In the genomic region with DNA sequence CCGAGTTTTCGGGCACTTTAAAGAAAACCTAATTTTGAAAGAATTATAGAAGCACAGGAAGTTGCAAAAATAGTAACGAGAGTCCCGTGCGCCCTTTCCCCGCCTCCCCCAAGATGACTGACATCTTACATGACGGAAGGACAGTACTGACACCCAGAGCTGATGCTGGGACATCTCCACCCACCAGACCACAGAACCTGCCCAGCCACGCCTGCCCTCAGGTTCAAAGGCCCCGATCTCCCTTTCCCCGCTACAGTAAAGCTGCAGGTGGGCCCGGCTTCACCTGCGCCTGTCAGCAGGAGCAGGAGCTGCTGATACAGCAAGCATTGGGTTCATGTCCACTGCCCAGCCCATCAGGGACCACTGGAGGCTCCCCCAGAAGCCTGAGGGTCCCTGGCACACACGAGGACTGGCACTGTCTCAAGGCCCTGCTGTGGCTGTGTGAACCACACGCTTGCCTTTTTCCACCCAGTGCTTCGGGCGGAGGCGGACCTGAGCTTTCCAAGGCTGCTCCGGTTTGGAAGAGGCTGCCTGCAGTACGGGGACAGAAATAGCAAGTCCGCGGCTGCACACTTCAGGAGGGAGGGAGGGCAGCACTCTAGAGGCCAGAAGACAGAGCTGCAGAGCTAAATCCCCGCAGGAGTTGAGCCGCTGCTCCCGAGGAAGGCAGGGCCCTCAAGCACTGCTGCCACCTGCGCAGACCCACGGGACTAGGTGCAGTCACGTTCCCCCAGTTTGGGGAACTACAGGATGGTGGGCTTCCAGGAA, we compare ENCODE assay signal across 8 cellular contexts. TPM values are rescaled to one million over a fixed set of nuclear protein-coding genes. Genes with fewer than 3 reads are reported as not detected.
A peak's percentile ranks its signal among the peaks of the same experiment; 100 is the strongest.
DNase-seq lines count a peak whose midpoint lies in the region; ATAC-seq and TF ChIP-seq lines count a peak whose summit lies in the region.

No MANE protein-coding gene starts in this region.

- intact Hi-C loops in activated CD4-positive, alpha-beta T cell treated with anti-CD3 and anti-CD28 coated beads, Interleukin-2, amount 10 ng/mL, durations not matched to agents 24 days and 14 days (cut with micrococcal nuclease): loop anchor here (10.0 kb wide), 1 partner anchor 110 kb away; the partner anchor contains the start of gene PIAS4
- intact Hi-C loops in heart right ventricle (cut with DNase I): loop anchor here in 2 of 10 donors (5.0 to 10.0 kb wide), 2 partner anchors 43 to 120 kb away; no protein-coding TSS in a partner anchor

- H3K4me1 Mint-ChIP-seq in activated CD4-positive, alpha-beta T cell treated with anti-CD3 and anti-CD28 coated beads, Interleukin-2, amount 10 ng/mL, durations not matched to agents 24 days and 14 days: peaks cover 23% of the 10 kb centered on the region

- peaks cover 42% of the 10 kb centered on the region for H3K36me3 Mint-ChIP-seq in activated CD4-positive, alpha-beta T cell treated with anti-CD3 and anti-CD28 coated beads, Interleukin-2, amount 10 ng/mL, durations not matched to agents 24 days and 14 days (ENCODE audit: low read depth)

- H3K36me3 ChIP-seq in heart right ventricle: peaks cover 0 to 97% (median 21%) of the 10 kb centered on the region in 9 donors
- H3K36me3 ChIP-seq in HAP-1 (replicated peaks): peaks cover 54% of the 10 kb centered on the region

- no peaks in the 10 kb centered on the region for H3K9me3 Mint-ChIP-seq in activated CD4-positive, alpha-beta T cell treated with anti-CD3 and anti-CD28 coated beads, Interleukin-2, amount 10 ng/mL, durations not matched to agents 24 days and 14 days

- no peaks in the 10 kb centered on the region for H3K9me3 ChIP-seq in heart right ventricle
- no peaks in the 10 kb centered on the region for H3K9me3 ChIP-seq in HAP-1

- H3K4me3 Mint-ChIP-seq in activated CD4-positive, alpha-beta T cell treated with anti-CD3 and anti-CD28 coated beads, Interleukin-2, amount 10 ng/mL, durations not matched to agents 24 days and 14 days: peak overlapping the region; percentile 60

- H3K27me3 ChIP-seq in heart right ventricle (no peaks in the 10 kb centered on the region), HAP-1 (ENCODE audit: low read depth) (no peaks in the 10 kb centered on the region)

- H3K4me1 ChIP-seq in heart right ventricle (peaks cover 6 to 40% (median 26%) of the 10 kb centered on the region in 9 donors), HAP-1 (no peaks in the 10 kb centered on the region)

- peak; percentile 91 for ATAC-seq in GM18511 (IDR thresholded peaks at IDR 0.05; ENCODE audit: unreplicated experiment)
- peak; percentile 69 for ATAC-seq in HG03066 (IDR thresholded peaks at IDR 0.05; ENCODE audit: low read depth, unreplicated experiment)
- peak; percentile 64 to 86 (median 80) for ATAC-seq in heart right ventricle
- peak; percentile 83 for ATAC-seq in stimulated activated naive CD8-positive, alpha-beta T cell treated with anti-CD3 and anti-CD28 coated beads, Interleukin-15, Interleukin-2, amounts not matched to agents 100 U/mL and 50 U/mL, for 24 hours

- peak overlapping the region in 2 of 10 donors; percentile 7 to 23 for H3K4me3 ChIP-seq in heart right ventricle
- H3K4me3 ChIP-seq in HAP-1: no peak overlapping the region

- peak in 4 of 9 donors; percentile 11 to 31 (median 22) for TF ChIP-seq CTCF in heart right ventricle (IDR thresholded peaks at IDR 0.05)

- peak overlapping the region; percentile 65 for H3K27ac Mint-ChIP-seq in activated CD4-positive, alpha-beta T cell treated with anti-CD3 and anti-CD28 coated beads, Interleukin-2, amount 10 ng/mL, durations not matched to agents 24 days and 14 days

- H3K27me3 Mint-ChIP-seq in activated CD4-positive, alpha-beta T cell treated with anti-CD3 and anti-CD28 coated beads, Interleukin-2, amount 10 ng/mL, durations not matched to agents 24 days and 14 days: no peaks in the 10 kb centered on the region

- H3K27ac ChIP-seq in heart right ventricle: peak overlapping the region in 9 of 10 donors; percentile 29 to 75 (median 58)

- DNase-seq in activated CD4-positive, alpha-beta T cell treated with anti-CD3 and anti-CD28 coated beads, Interleukin-2, amount 10 ng/mL, durations not matched to agents 24 days and 14 days: peak; percentile 90
- DNase-seq in heart right ventricle (peak; percentile 48 to 58), HAP-1 (ENCODE audit: low spot score in 2 of 2) (no peak), NCI-H345 treated with DMSO at 0.1 percent for 48 hours (lab: John Stamatoyannopoulos, UW; ENCODE audit: unreplicated experiment) (no peak), NCI-H1092 (lab: John Stamatoyannopoulos, UW) (no peak)
- DNase-seq in stimulated activated naive CD8-positive, alpha-beta T cell treated with anti-CD3 and anti-CD28 coated beads, Interleukin-15, Interleukin-2, amounts not matched to agents 100 U/mL and 50 U/mL, for 24 hours: peak; percentile 55

- 56 to 59% methylated on average over 27 of the region's 27 CpGs for WGBS in heart right ventricle, 2 donors

- in situ Hi-C loops in HAP-1 (cut with MboI; ENCODE audit: low sequenced_read_pairs): no loop called here

RNA-seq across cellular contexts. Expression of gene MAP2K2, which starts 8.7 kb away (rescaled TPM):
- 125 and 135 TPM in 2 replicates for total RNA-seq in activated CD4-positive, alpha-beta T cell treated with anti-CD3 and anti-CD28 coated beads, Interleukin-2, amount 10 ng/mL, durations not matched to agents 24 days and 14 days
- total RNA-seq in heart right ventricle: 100 to 1,000 TPM in 5 of 10 donors, 10 to 100 TPM in 5; 91.5 to 155 (median 101) TPM
- polyA plus RNA-seq in heart right ventricle: 100 to 1,000 TPM; 163 to 288 TPM

RNA-seq across cellular contexts. Expression of gene CREB3L3, which starts 38.2 kb away (rescaled TPM):
- 0.12 TPM in 1 of 2 replicates, not detected in the other for total RNA-seq in activated CD4-positive, alpha-beta T cell treated with anti-CD3 and anti-CD28 coated beads, Interleukin-2, amount 10 ng/mL, durations not matched to agents 24 days and 14 days
- total RNA-seq in heart right ventricle: not detected
- under 1 TPM in 1 of 2 donors, not detected in 1; 0.01 TPM for polyA plus RNA-seq in heart right ventricle

RNA-seq across cellular contexts. Expression of gene ZBTB7A, which starts 48.5 kb away (rescaled TPM):
- 35.8 and 39.6 TPM in 2 replicates for total RNA-seq in activated CD4-positive, alpha-beta T cell treated with anti-CD3 and anti-CD28 coated beads, Interleukin-2, amount 10 ng/mL, durations not matched to agents 24 days and 14 days
- total RNA-seq in heart right ventricle: 10 to 100 TPM; 20.3 to 40.5 (median 26.3) TPM
- 10 to 100 TPM in 1 of 2 donors, 1 to 10 TPM in 1; 9.6 to 13.2 TPM for polyA plus RNA-seq in heart right ventricle

Comparison
In these comparisons a context has a peak if more than half of its experiments do, and no peak if none do; other contexts are left out.
1. DNase-seq: peak in activated CD4-positive, alpha-beta T cell treated with anti-CD3 and anti-CD28 coated beads, Interleukin-2, amount 10 ng/mL, durations not matched to agents 24 days and 14 days (single experiment), heart right ventricle (2 of 2) and stimulated activated naive CD8-positive, alpha-beta T cell treated with anti-CD3 and anti-CD28 coated beads, Interleukin-15, Interleukin-2, amounts not matched to agents 100 U/mL and 50 U/mL, for 24 hours (single experiment); none in HAP-1 (0 of 2), NCI-H345 treated with DMSO at 0.1 percent for 48 hours (single experiment) and NCI-H1092 (single experiment).
2. Peak in every context shown above with its lines, with median percentiles within 50 percentile points of each other: ATAC-seq.